In the genomic region with DNA sequence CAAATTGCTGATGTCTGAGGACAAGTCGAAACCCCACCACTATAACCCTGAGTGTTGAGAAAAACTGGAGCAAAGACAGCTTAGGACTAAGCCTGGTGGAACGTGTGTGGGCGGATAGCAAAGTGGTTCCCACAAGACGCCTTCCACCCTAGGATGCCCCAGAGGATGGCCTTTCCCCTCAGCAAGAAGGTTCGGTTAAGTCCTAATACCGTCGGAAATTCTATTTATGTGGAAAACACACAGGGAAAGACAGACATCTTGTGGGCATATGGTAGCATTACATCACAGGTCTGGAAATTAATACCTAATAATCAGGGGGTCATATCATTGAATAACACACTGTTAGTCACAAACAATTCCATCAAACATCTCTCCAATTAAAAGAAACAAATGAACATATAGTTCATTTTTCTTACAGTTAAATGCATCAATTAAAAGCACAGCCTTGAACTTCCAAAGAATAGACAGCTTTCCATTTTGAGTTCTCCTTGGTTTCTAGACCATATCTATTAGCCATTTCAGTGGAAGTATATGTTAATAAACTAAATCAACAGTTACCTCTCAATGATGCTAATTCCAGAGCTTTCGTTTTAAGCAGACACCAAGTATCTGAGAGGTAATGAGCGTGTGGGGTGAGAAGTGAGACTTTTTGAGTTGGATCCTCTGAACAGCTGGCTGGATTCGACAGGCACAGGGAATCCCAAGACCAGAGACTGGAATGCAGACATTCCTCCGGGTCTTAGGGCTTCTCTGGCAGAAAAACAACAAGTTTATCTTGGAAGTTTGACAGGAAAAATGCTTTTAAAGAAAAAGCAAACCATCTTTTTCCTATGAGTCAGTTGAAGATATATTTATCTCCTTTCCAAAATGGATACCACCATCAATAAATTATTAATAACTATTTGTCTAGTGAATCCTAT, we compare ENCODE assay signal across 8 cellular contexts. TPM values are rescaled to one million over a fixed set of nuclear protein-coding genes. Genes with fewer than 3 reads are reported as not detected.
DNase-seq lines count a peak whose midpoint lies in the region; ATAC-seq and TF ChIP-seq lines count a peak whose summit lies in the region.

No MANE protein-coding gene starts in this region.

- WGBS in mesenchymal stem cell, result 21% methylated on average over 10 of the region's 11 CpGs

- no peak overlapping the region for H3K4me3 ChIP-seq in GM23338
- peak overlapping the region in 1 of 2 experiments; percentile 40 for H3K4me3 ChIP-seq in mesenchymal stem cell (ENCODE audit: insufficient read depth in 1 of 2, low read depth in 1 of 2, low read length in 2 of 2)

- H3K36me3 ChIP-seq in GM23338 (ENCODE audit: insufficient read depth) (no peaks in the 10 kb centered on the region), mesenchymal stem cell (ENCODE audit: control insufficient read depth in 1 of 2, insufficient read depth in 2 of 2, low read depth in 1 of 2, low read length in 2 of 2) (no peaks in the 10 kb centered on the region)

- H3K23ac ChIP-seq in mesenchymal stem cell (ENCODE audit: low read length in 2 of 2), result no peak overlapping the region

- peaks cover 24% of the 10 kb centered on the region for H3K4me1 Mint-ChIP-seq in GM23338

- H3K4me2 ChIP-seq in GM23338, result no peak overlapping the region
- H3K4me2 ChIP-seq in mesenchymal stem cell (ENCODE audit: low read length, poor library complexity, severe bottlenecking), result no peak overlapping the region

- H2BK15ac ChIP-seq in mesenchymal stem cell (ENCODE audit: low read depth, poor library complexity, severe bottlenecking), result no peak overlapping the region

- H2AFZ ChIP-seq in GM23338, result no peak overlapping the region
- no peak overlapping the region for H2AFZ ChIP-seq in mesenchymal stem cell (ENCODE audit: low read depth, low read length)

- peaks cover 20% of the 10 kb centered on the region for H3K79me2 ChIP-seq in GM23338 (replicated peaks; ENCODE audit: insufficient read depth)

- peak overlapping the region; percentile 49 for H3K9ac ChIP-seq in mesenchymal stem cell (ENCODE audit: low read length)

- no peak overlapping the region for H3K27ac Mint-ChIP-seq in GM23338

- H3K27me3 Mint-ChIP-seq in GM23338 (ENCODE audit: insufficient read depth, low read depth, poor library complexity), result peaks cover 17% of the 10 kb centered on the region

- H2BK120ac ChIP-seq in mesenchymal stem cell (ENCODE audit: low read depth, low read length), result no peak overlapping the region

- H4K91ac ChIP-seq in mesenchymal stem cell (ENCODE audit: low read length), result no peak overlapping the region

- peak; percentile 80 to 82 for TF ChIP-seq CTCF in GM23338 (conservative IDR thresholded peaks at IDR 0.05; ENCODE audit: low read depth in 2 of 2)

- H3K79me1 ChIP-seq in mesenchymal stem cell (replicated peaks; ENCODE audit: low read length, poor library complexity, severe bottlenecking), result no peaks in the 10 kb centered on the region

- no peak overlapping the region for H3K4ac ChIP-seq in mesenchymal stem cell (ENCODE audit: low read depth in 1 of 2, low read length in 2 of 2)

- peaks cover 3% of the 10 kb centered on the region; the same call in 1 of the 3 replicates for H3K9me3 Mint-ChIP-seq in GM23338

- H3K27ac ChIP-seq in GM23338 (ENCODE audit: low read depth) (no peak overlapping the region), mesenchymal stem cell (ENCODE audit: low read length, poor library complexity, severe bottlenecking) (peak overlapping the region; percentile 42)

- H2AK5ac ChIP-seq in mesenchymal stem cell (ENCODE audit: low read length, severe bottlenecking), result no peak overlapping the region

- no peak overlapping the region for H3K4me3 Mint-ChIP-seq in GM23338

- peaks cover 5% of the 10 kb centered on the region; the same call in 1 of the 2 replicates for H3F3A ChIP-seq in GM23338 (replicated peaks; ENCODE audit: low read depth)

- no peaks in the 10 kb centered on the region for H3K9me2 ChIP-seq in GM23338 (ENCODE audit: insufficient read depth)

- no peak overlapping the region for H2BK5ac ChIP-seq in mesenchymal stem cell (ENCODE audit: low read depth, low read length, poor library complexity, severe bottlenecking)

- H4K8ac ChIP-seq in mesenchymal stem cell (ENCODE audit: low read length), result no peak overlapping the region

- H4K20me1 ChIP-seq in GM23338 (replicated peaks; ENCODE audit: insufficient read depth), result peaks cover 15% of the 10 kb centered on the region

- H3K14ac ChIP-seq in mesenchymal stem cell (ENCODE audit: low read length in 2 of 2), result no peak overlapping the region

- ATAC-seq in GM23338 (peak; percentile 2; the same call in 1 of the 3 replicates), GM21526 (IDR thresholded peaks at IDR 0.05; ENCODE audit: low FRiP score, unreplicated experiment) (no peak), GM21390 (IDR thresholded peaks at IDR 0.05; ENCODE audit: unreplicated experiment) (no peak), HG02973 (IDR thresholded peaks at IDR 0.05; ENCODE audit: unreplicated experiment) (no peak)

- no peaks in the 10 kb centered on the region for H3K9me3 ChIP-seq in mesenchymal stem cell (ENCODE audit: control insufficient read depth, low read length)

- H3K27me3 ChIP-seq in GM23338 (ENCODE audit: insufficient read depth), result no peaks in the 10 kb centered on the region
- no peaks in the 10 kb centered on the region for H3K27me3 ChIP-seq in mesenchymal stem cell (ENCODE audit: control insufficient read depth in 1 of 2, insufficient read depth in 1 of 2, low read length in 2 of 2)

- no peak overlapping the region for H3K18ac ChIP-seq in mesenchymal stem cell (ENCODE audit: low read depth in 1 of 2, low read length in 2 of 2)

- no peak overlapping the region for H2BK12ac ChIP-seq in mesenchymal stem cell (ENCODE audit: low read length in 2 of 2)

- peak; percentile 67 for DNase-seq in AG20443 (ENCODE audit: low spot score)
- DNase-seq in GM23338 (ENCODE audit: low spot score), result peak; percentile 79
- peak; percentile 55 to 82 for DNase-seq in NCI-H524 (lab: John Stamatoyannopoulos, UW)
- peak; percentile 44 to 65 for DNase-seq in T47D (ENCODE audit: low read depth in 1 of 2, low spot score in 1 of 2)
- DNase-seq in mesenchymal stem cell, result peak; percentile 80

- H3K36me3 Mint-ChIP-seq in GM23338 (ENCODE audit: low read depth), result no peaks in the 10 kb centered on the region

- in situ Hi-C loops in T47D (cut with HindIII; ENCODE audit: low pct_unique_long_range_greater_than_20kb, low sequenced_read_pairs), result no loop called here

- peaks cover 27% of the 10 kb centered on the region for H3K4me1 ChIP-seq in GM23338 (ENCODE audit: insufficient read depth)
- peaks cover 11% of the 10 kb centered on the region for H3K4me1 ChIP-seq in mesenchymal stem cell (ENCODE audit: control insufficient read depth, insufficient read depth, low read depth, low read length)

TF ChIP-seq in GM23338, 12 proteins besides CTCF, POLR2A, EP300 and RAD21:
- TF ChIP-seq JUNB (IDR thresholded peaks at IDR 0.05; ENCODE audit: unreplicated experiment) (no peak), ZNF114 (CRISPR knock-in tag; IDR thresholded peaks at IDR 0.05) (no peak)

RNA-seq across cellular contexts. Expression of a gene that starts 2.9 kb away (rescaled TPM):
- 54.4 and 59.5 TPM in 2 replicates for total RNA-seq in GM23338 (2014; rRNA removed; shearing (Covaris generic))
- polyA plus RNA-seq in GM23338 (2016; fragmentation: Nextera tagmentation; extraction: Ambion mirVana), result 64.1 and 65.1 TPM in 2 replicates
- polyA plus RNA-seq in mesenchymal stem cell (2013, experiment 1 of 2), result 11.3 TPM
- polyA plus RNA-seq in mesenchymal stem cell (2013, experiment 2 of 2), result 11.3 TPM
